Comparison of ENCODE assay signal across 21 cellular contexts in the genomic region with DNA sequence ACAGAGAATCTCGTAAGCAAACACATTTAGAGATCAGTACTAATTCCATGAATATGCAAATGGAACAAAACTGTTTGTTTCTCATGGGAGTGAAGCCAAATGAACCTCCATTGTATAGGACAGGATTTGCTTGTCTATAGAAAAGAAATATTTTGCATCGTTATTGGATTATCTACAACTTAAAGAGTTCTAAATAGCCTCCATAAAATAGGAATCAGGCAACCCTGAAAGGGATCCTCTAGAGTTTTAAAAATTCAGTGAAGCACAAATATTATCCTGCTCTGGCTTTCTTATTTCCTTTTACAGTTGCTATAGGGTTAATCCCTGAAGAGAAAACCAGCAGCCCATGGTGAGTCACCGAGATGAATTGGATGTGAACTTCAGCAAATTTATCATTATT.
"Had no signal": no experiment of that assay in that cellular context is flagged by ENCODE, and none has a peak within 500 bp of the region (broad histone marks: within the 10 kb centered on the region; RNA-seq: fewer than 3 reads in every experiment).

No MANE protein-coding gene starts in this region.

- DNase-seq: colonic mucosa; dermis blood vessel endothelial cell; esophagus squamous epithelium; foreskin keratinocyte; head of caudate nucleus; left colon; left ventricle myocardium superior; mesenchymal stem cell; naive B cell; posterior cingulate gyrus; stimulated activated CD4-positive, alpha-beta T cell treated with anti-CD3 and anti-CD28 coated beads, Interleukin-12 subunit alpha, Interleukin-12 subunit beta, amount 100 ng/mL, for 4 hours; stimulated activated naive CD4-positive, alpha-beta T cell; stomach; substantia nigra; transverse colon had no signal

- H2AFZ ChIP-seq: hepatocyte had no signal

- H3K27ac Mint-ChIP-seq: nephron had no signal

- H3K27me3 ChIP-seq: colonic mucosa, esophagus squamous epithelium, foreskin keratinocyte, hepatocyte, stomach, transverse colon had no signal

- H3K4me1 Mint-ChIP-seq: naive B cell, nephron had no signal

- H3K4me1 ChIP-seq: colonic mucosa, esophagus squamous epithelium, foreskin keratinocyte, stomach, transverse colon had no signal

- H3K9me3 ChIP-seq: colonic mucosa, esophagus squamous epithelium, thoracic aorta, transverse colon had no signal

- H3K4me2 ChIP-seq: hepatocyte had no signal

- H3K36me3 Mint-ChIP-seq: naive B cell had no signal

- H3K36me3 ChIP-seq: colonic mucosa, esophagus squamous epithelium, stomach, thoracic aorta, transverse colon had no signal

- H3K4me3 Mint-ChIP-seq: naive B cell, nephron had no signal

- H3K27ac ChIP-seq: colonic mucosa, esophagus squamous epithelium, foreskin keratinocyte, hepatocyte, skin epidermis, stomach, thoracic aorta, transverse colon had no signal

- ATAC-seq: foreskin keratinocyte, left colon, left ventricle myocardium superior, sciatic nerve had no signal

- H3K27me3 Mint-ChIP-seq: naive B cell had no signal

- H3K4me3 ChIP-seq: colonic mucosa, esophagus squamous epithelium, hepatocyte, lung, skin epidermis, stomach, thoracic aorta, transverse colon had no signal
